In the genomic region with DNA sequence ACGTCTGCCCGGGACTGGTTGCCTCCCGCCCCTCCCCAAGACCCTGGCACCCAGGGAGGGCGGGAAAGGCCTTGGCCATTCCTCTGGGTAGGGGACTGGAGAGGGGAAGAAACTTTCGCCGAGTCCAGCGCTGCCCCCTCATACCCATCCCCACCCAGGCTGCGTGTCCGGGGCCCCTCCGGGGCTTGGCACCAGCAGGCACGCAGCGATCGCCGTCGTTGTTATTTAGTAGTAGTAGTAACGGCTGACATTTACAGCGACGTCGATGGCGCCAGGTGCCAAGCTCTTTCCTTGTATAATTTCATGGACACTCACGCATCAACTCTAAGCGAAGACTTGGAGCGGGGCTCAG, we compare ENCODE assay signal across 12 cellular contexts. TPM values are rescaled to one million over a fixed set of nuclear protein-coding genes. Genes with fewer than 3 reads are reported as not detected.
DNase-seq lines count a peak whose midpoint lies in the region; ATAC-seq, FAIRE-seq and TF ChIP-seq lines count a peak whose summit lies in the region.
"Had no signal": no experiment of that assay in that cellular context is flagged by ENCODE, and none has a peak within 500 bp of the region (broad histone marks: within the 10 kb centered on the region; RNA-seq: fewer than 3 reads in every experiment).

No MANE protein-coding gene starts in this region.

- H3K36me3 Mint-ChIP-seq in CD8-positive, alpha-beta T cell: no peaks in the 10 kb centered on the region
- H3K36me3 Mint-ChIP-seq in activated CD8-positive, alpha-beta memory T cell treated with anti-CD3 and anti-CD28 coated beads, Interleukin-2, amount 10 ng/mL, durations not matched to agents 7 days and 5 days: no peaks in the 10 kb centered on the region

- H3K9me3 ChIP-seq in CD8-positive, alpha-beta T cell (ENCODE audit: low read length): no peaks in the 10 kb centered on the region
- H3K9me3 ChIP-seq in NT2/D1 (ENCODE audit: insufficient read depth, low read length): no peaks in the 10 kb centered on the region
- H3K9me3 ChIP-seq in right atrium auricular region: no peaks in the 10 kb centered on the region
- H3K9me3 ChIP-seq in pancreas: no peaks in the 10 kb centered on the region

- CTCF ChIA-PET in CD8-positive, alpha-beta T cell (lab: Charles Lee): no interaction called here
- CTCF ChIA-PET in activated CD8-positive, alpha-beta memory T cell treated with anti-CD3 and anti-CD28 coated beads, Interleukin-2, amount 10 ng/mL, durations not matched to agents 7 days and 5 days (lab: Charles Lee): no interaction called here

- no peak for DNase-seq in CD8-positive, alpha-beta T cell
- no peak for DNase-seq in NT2/D1 (ENCODE audit: low read depth, low spot score)
- no peak for DNase-seq in right atrium auricular region (ENCODE audit: low spot score)
- peak in 1 of 6 donors; percentile 83 for DNase-seq in pancreas
- DNase-seq in SK-N-DZ (ENCODE audit: low spot score): no peak
- DNase-seq in cerebellum (ENCODE audit: low spot score): no peak
- DNase-seq in stimulated activated CD8-positive, alpha-beta memory T cell treated with anti-CD3 and anti-CD28 coated beads, Interleukin-4, amount 100 ng/mL, for 48 hours: no peak
- no peak for DNase-seq in activated CD8-positive, alpha-beta memory T cell treated with anti-CD3 and anti-CD28 coated beads, Interleukin-2, amount 10 ng/mL, durations not matched to agents 7 days and 5 days
- DNase-seq: activated naive CD4-positive, alpha-beta T cell; NK-92 treated with Interleukin-12 subunit alpha and Interleukin-12 subunit beta, amount 100 ng/mL, for 24 hours had no signal

- peak overlapping the region; percentile 5 for H3K4me3 Mint-ChIP-seq in CD8-positive, alpha-beta T cell
- H3K4me3 Mint-ChIP-seq in activated CD8-positive, alpha-beta memory T cell treated with anti-CD3 and anti-CD28 coated beads, Interleukin-2, amount 10 ng/mL, durations not matched to agents 7 days and 5 days: no peak overlapping the region

- H3K9me3 Mint-ChIP-seq in CD8-positive, alpha-beta T cell: no peaks in the 10 kb centered on the region
- no peaks in the 10 kb centered on the region for H3K9me3 Mint-ChIP-seq in activated CD8-positive, alpha-beta memory T cell treated with anti-CD3 and anti-CD28 coated beads, Interleukin-2, amount 10 ng/mL, durations not matched to agents 7 days and 5 days (ENCODE audit: low read depth)

- 34 to 38% methylated on average over 23 of the region's 23 CpGs for WGBS in pancreas, 2 donors

- peaks cover 13% of the 10 kb centered on the region for H3K4me1 Mint-ChIP-seq in CD8-positive, alpha-beta T cell (ENCODE audit: low read depth)
- H3K4me1 Mint-ChIP-seq in activated CD8-positive, alpha-beta memory T cell treated with anti-CD3 and anti-CD28 coated beads, Interleukin-2, amount 10 ng/mL, durations not matched to agents 7 days and 5 days: peaks cover 5% of the 10 kb centered on the region

- H3K4me1 ChIP-seq in CD8-positive, alpha-beta T cell (ENCODE audit: insufficient read depth, low read length): peaks cover 20% of the 10 kb centered on the region
- peaks cover 28% of the 10 kb centered on the region for H3K4me1 ChIP-seq in NT2/D1 (ENCODE audit: insufficient read depth, insufficient read length)
- H3K4me1 ChIP-seq in right atrium auricular region: peaks cover 0 to 52% of the 10 kb centered on the region in 2 donors
- peaks cover 0 to 14% (median 9%) of the 10 kb centered on the region in 3 donors for H3K4me1 ChIP-seq in pancreas

- H3K9ac ChIP-seq in NT2/D1 (ENCODE audit: insufficient read length, low read depth): peak overlapping the region; percentile 87

- FAIRE-seq in pancreas (lab: Jason Lieb, UNC): no peak
- FAIRE-seq: TTC549 had no signal

- no peak overlapping the region for H3K4me3 ChIP-seq in CD8-positive, alpha-beta T cell (ENCODE audit: low read depth, low read length)
- H3K4me3 ChIP-seq in NT2/D1 (ENCODE audit: insufficient read length, low read depth): no peak overlapping the region
- peak overlapping the region; percentile 42 to 60 for H3K4me3 ChIP-seq in right atrium auricular region
- peak overlapping the region; percentile 18 to 61 (median 48) for H3K4me3 ChIP-seq in pancreas

- no peak for TF ChIP-seq CTCF in CD8-positive, alpha-beta T cell (IDR thresholded peaks at IDR 0.05)
- no peak for TF ChIP-seq CTCF in right atrium auricular region (IDR thresholded peaks at IDR 0.05)
- no peak for TF ChIP-seq CTCF in pancreas (IDR thresholded peaks at IDR 0.05)

- H3K27me3 ChIP-seq in CD8-positive, alpha-beta T cell (ENCODE audit: insufficient read depth, low read length): peaks cover 29% of the 10 kb centered on the region
- H3K27me3 ChIP-seq in NT2/D1 (ENCODE audit: insufficient read depth, insufficient read length) (peaks cover 33% of the 10 kb centered on the region), right atrium auricular region (no peaks in the 10 kb centered on the region), pancreas (no peaks in the 10 kb centered on the region)

- ATAC-seq in CD8-positive, alpha-beta T cell: no peak
- no peak for ATAC-seq in pancreas
- ATAC-seq in activated CD8-positive, alpha-beta memory T cell treated with anti-CD3 and anti-CD28 coated beads, Interleukin-2, amount 10 ng/mL, durations not matched to agents 7 days and 5 days: no peak

- peaks cover 19% of the 10 kb centered on the region for H3K27me3 Mint-ChIP-seq in CD8-positive, alpha-beta T cell (ENCODE audit: low read depth)
- H3K27me3 Mint-ChIP-seq in activated CD8-positive, alpha-beta memory T cell treated with anti-CD3 and anti-CD28 coated beads, Interleukin-2, amount 10 ng/mL, durations not matched to agents 7 days and 5 days: peaks cover 46% of the 10 kb centered on the region

- no peak overlapping the region for H3K27ac Mint-ChIP-seq in CD8-positive, alpha-beta T cell
- H3K27ac Mint-ChIP-seq in activated CD8-positive, alpha-beta memory T cell treated with anti-CD3 and anti-CD28 coated beads, Interleukin-2, amount 10 ng/mL, durations not matched to agents 7 days and 5 days: no peak overlapping the region

- no peak overlapping the region for H3K27ac ChIP-seq in CD8-positive, alpha-beta T cell (ENCODE audit: low read depth, low read length)
- peak overlapping the region; percentile 89 to 90 for H3K27ac ChIP-seq in right atrium auricular region
- peak overlapping the region in 2 of 4 donors; percentile 48 to 71 for H3K27ac ChIP-seq in pancreas
- H3K27ac ChIP-seq: SJSA1 had no signal

- intact Hi-C loops in CD8-positive, alpha-beta T cell (cut with DNase I, micrococcal nuclease): loop anchor here in 1 of 2 experiments (10.0 kb wide), 1 partner anchor 62 kb away; no protein-coding TSS in a partner anchor
- intact Hi-C loops in pancreas (cut with DNase I): loop anchor here in 1 of 3 donors (10.0 kb wide), 1 partner anchor 202 kb away; a partner anchor contains a TSS

- POLR2A ChIA-PET in CD8-positive, alpha-beta T cell (lab: Charles Lee): no interaction called here

- no peaks in the 10 kb centered on the region for H3K36me3 ChIP-seq in CD8-positive, alpha-beta T cell (ENCODE audit: insufficient read depth, low read length)
- H3K36me3 ChIP-seq in NT2/D1 (ENCODE audit: insufficient read depth, insufficient read length, low read length) (no peaks in the 10 kb centered on the region), right atrium auricular region (no peaks in the 10 kb centered on the region), pancreas (no peaks in the 10 kb centered on the region)
- H3K36me3 ChIP-seq: SJSA1 had no signal

RNA-seq across cellular contexts. Expression of a gene that starts 3.3 kb away (rescaled TPM):
- 1 to 10 TPM; 2.1 to 2.3 TPM for total RNA-seq in CD8-positive, alpha-beta T cell
- total RNA-seq in right atrium auricular region (10 to 100 TPM; 31.8 to 34.2 TPM), pancreas (100 to 1,000 TPM in 1 of 6 donors, 10 to 100 TPM in 5; 54.1 to 175 (median 81.5) TPM), cerebellum (14.5 TPM)
- polyA plus RNA-seq in pancreas: 10 to 100 TPM; 53.3 to 60.4 TPM
- polyA plus RNA-seq in SK-N-DZ (2014; cell fraction: cytosol; rRNA removed): not detected in 2 replicates
- 0.67 TPM in 1 of 2 replicates, not detected in the other for polyA plus RNA-seq in SK-N-DZ (2014; cell fraction: nucleus; rRNA removed)
- total RNA-seq in activated CD8-positive, alpha-beta memory T cell treated with anti-CD3 and anti-CD28 coated beads, Interleukin-2, amount 10 ng/mL, durations not matched to agents 7 days and 5 days: 1 to 10 TPM in 1 of 2 experiments, under 1 TPM in 1; 0.67 to 2.3 TPM

Comparison
In these comparisons a context has a peak if more than half of its experiments do, and no peak if none do; other contexts are left out.
1. H3K4me3 ChIP-seq: peak in right atrium auricular region (2 of 2) and pancreas (4 of 4); none in CD8-positive, alpha-beta T cell (single experiment) and NT2/D1 (single experiment).